ENCODE assay signal across 9 cellular contexts in genomic region chr11:94504689-94505293, GRCh38. TPM values are rescaled to one million over a fixed set of nuclear protein-coding genes. Genes with fewer than 3 reads are reported as not detected.
DNase-seq lines count a peak whose midpoint lies in the region; ATAC-seq, FAIRE-seq and TF ChIP-seq lines count a peak whose summit lies in the region.
"Had no signal": no experiment of that assay in that cellular context is flagged by ENCODE, and none has a peak within 500 bp of the region (broad histone marks: within the 10 kb centered on the region; RNA-seq: fewer than 3 reads in every experiment).

No MANE protein-coding gene starts in this region.

- H3K27ac Mint-ChIP-seq in endothelial cell (ENCODE audit: unreplicated experiment) (no peak overlapping the region), nephron progenitor cell (no peak overlapping the region)

- H3K4me3 Mint-ChIP-seq in endothelial cell (ENCODE audit: unreplicated experiment) (no peak overlapping the region), nephron progenitor cell (no peak overlapping the region)

- DNase-seq in left ventricle myocardium inferior (no peak), cardiac septum (ENCODE audit: low spot score) (no peak), HTR-8/SVneo (ENCODE audit: insufficient read length, low spot score) (peak; percentile 45), RCC 7860 (ENCODE audit: low spot score) (peak; percentile 37), endothelial cell (ENCODE audit: low spot score) (peak; percentile 8), nephron progenitor cell (peak; percentile 10)
- DNase-seq in stimulated activated CD4-positive, alpha-beta T cell treated with anti-CD3 and anti-CD28 coated beads, Interleukin-15, amount 100 ng/mL, for 24 hours: no peak

- intact Hi-C loops in left ventricle myocardium inferior (cut with micrococcal nuclease) (loop anchor here (10.0 kb wide), 1 partner anchor 610 kb away; no protein-coding TSS in a partner anchor), cardiac septum (cut with DNase I) (loop anchor here (5.0 kb wide), 1 partner anchor 612 kb away; no protein-coding TSS in a partner anchor)

- FAIRE-seq in HTR-8/SVneo (lab: Jason Lieb, UNC): peak; percentile 46
- FAIRE-seq in RCC 7860 (lab: Jason Lieb, UNC): peak; percentile 81

- no peaks in the 10 kb centered on the region for H3K27me3 ChIP-seq in left ventricle myocardium inferior (ENCODE audit: low read depth)

- no peak overlapping the region for H3K27ac ChIP-seq in left ventricle myocardium inferior (replicated peaks)
- H3K27ac ChIP-seq: epithelial cell of prostate had no signal

- H3K9me3 Mint-ChIP-seq in endothelial cell (ENCODE audit: unreplicated experiment) (no peaks in the 10 kb centered on the region), nephron progenitor cell (no peaks in the 10 kb centered on the region)

- ATAC-seq in GM19328 (IDR thresholded peaks at IDR 0.05; ENCODE audit: unreplicated experiment): no peak

- H3K4me1 ChIP-seq in left ventricle myocardium inferior: no peaks in the 10 kb centered on the region

- H3K36me3 Mint-ChIP-seq in endothelial cell (ENCODE audit: low read depth, unreplicated experiment) (no peaks in the 10 kb centered on the region), nephron progenitor cell (ENCODE audit: low read depth) (no peaks in the 10 kb centered on the region)

- peaks cover 2% of the 10 kb centered on the region for H3K27me3 Mint-ChIP-seq in endothelial cell (ENCODE audit: unreplicated experiment)
- H3K27me3 Mint-ChIP-seq in nephron progenitor cell (ENCODE audit: low read depth, poor library complexity): peaks cover 22% of the 10 kb centered on the region

- TF ChIP-seq CTCF in left ventricle myocardium inferior (IDR thresholded peaks at IDR 0.05; ENCODE audit: borderline replicate concordance): peak; percentile 79
- TF ChIP-seq CTCF in endothelial cell (IDR thresholded peaks at IDR 0.05; ENCODE audit: unreplicated experiment): peak; percentile 77
- TF ChIP-seq CTCF in nephron progenitor cell (IDR thresholded peaks at IDR 0.05): peak; percentile 76

- peaks cover 18% of the 10 kb centered on the region for H3K36me3 ChIP-seq in left ventricle myocardium inferior

- H3K4me1 Mint-ChIP-seq in endothelial cell (ENCODE audit: unreplicated experiment) (no peaks in the 10 kb centered on the region), nephron progenitor cell (no peaks in the 10 kb centered on the region)

- H3K9me3 ChIP-seq in left ventricle myocardium inferior (replicated peaks): no peaks in the 10 kb centered on the region

- H3K4me3 ChIP-seq in left ventricle myocardium inferior: no peak overlapping the region

RNA-seq across cellular contexts. Expression of gene C11orf97, which starts 7.5 kb away (rescaled TPM):
- total RNA-seq in left ventricle myocardium inferior (not detected), cardiac septum (not detected), endothelial cell (ENCODE audit: unreplicated experiment) (not detected)

RNA-seq across cellular contexts. Expression of gene ANKRD49, which starts 11.0 kb away (rescaled TPM):
- total RNA-seq in left ventricle myocardium inferior (4.4 TPM), cardiac septum (6.4 TPM), endothelial cell (ENCODE audit: unreplicated experiment) (8.1 TPM)

RNA-seq across cellular contexts. Expression of gene MRE11, which starts 11.1 kb away (rescaled TPM):
- total RNA-seq in left ventricle myocardium inferior: 7.3 TPM
- total RNA-seq in cardiac septum: 8.7 TPM
- 17.1 TPM for total RNA-seq in endothelial cell (ENCODE audit: unreplicated experiment)

RNA-seq across cellular contexts. Expression of gene FUT4, which starts 38.9 kb away (rescaled TPM):
- total RNA-seq in left ventricle myocardium inferior (1.4 TPM), cardiac septum (2.4 TPM), endothelial cell (ENCODE audit: unreplicated experiment) (6.3 TPM)

Comparison
In these comparisons a context has a peak if more than half of its experiments do, and no peak if none do; other contexts are left out.
1. DNase-seq: peak in HTR-8/SVneo (single experiment), RCC 7860 (single experiment), endothelial cell (single experiment) and nephron progenitor cell (single experiment); none in left ventricle myocardium inferior (single experiment), cardiac septum (single experiment) and stimulated activated CD4-positive, alpha-beta T cell treated with anti-CD3 and anti-CD28 coated beads, Interleukin-15, amount 100 ng/mL, for 24 hours (single experiment).
2. Peak in every context shown above with its lines, with median percentiles within 50 percentile points of each other: CTCF ChIP-seq.